ENCODE assay signal across 1 cellular context in the genomic region with DNA sequence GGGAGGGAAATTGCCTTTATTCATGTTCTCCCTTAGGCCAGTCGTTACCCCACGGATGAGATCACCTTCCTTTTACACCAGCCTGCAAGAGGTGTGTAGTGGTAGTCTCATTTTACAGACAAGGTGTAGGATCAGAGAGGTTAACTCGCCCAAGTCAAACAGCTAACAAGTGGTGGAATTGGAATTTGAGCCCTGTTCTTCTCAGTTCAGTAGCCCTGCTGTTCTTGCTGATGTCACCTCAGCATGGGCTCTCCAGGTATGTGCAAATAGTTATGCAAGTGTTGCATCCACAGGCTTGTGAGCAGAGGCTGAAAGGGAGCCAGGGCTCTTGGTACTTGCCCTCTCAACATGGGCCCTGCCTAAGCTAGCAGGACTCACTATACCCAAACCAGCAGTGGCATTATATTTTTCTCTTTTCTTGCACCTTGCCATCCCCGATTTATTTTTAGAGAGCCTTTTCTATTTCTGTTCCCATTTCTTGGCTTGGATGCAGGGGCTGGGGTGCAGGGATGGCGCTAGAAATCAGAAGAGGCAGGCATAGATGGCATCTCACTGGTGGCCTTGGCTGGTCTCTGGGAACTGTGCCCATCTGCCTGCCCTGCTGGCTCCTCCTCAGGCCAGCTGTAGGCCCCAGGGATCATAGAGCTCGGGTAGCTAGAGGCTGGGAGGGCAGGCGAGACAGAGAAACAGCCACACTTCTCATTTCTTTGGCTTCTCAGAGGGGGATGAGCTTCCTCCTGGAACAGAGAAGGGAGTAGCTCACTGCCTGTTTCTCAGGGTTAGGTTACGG.
TF ChIP-seq lines count a peak whose summit lies in the region.

No MANE protein-coding gene starts in this region.

TF ChIP-seq in HepG2, 621 proteins besides CTCF, POLR2A, EP300 and RAD21 (continued from another document and continues in another):
- TF ChIP-seq, protein P1, sequence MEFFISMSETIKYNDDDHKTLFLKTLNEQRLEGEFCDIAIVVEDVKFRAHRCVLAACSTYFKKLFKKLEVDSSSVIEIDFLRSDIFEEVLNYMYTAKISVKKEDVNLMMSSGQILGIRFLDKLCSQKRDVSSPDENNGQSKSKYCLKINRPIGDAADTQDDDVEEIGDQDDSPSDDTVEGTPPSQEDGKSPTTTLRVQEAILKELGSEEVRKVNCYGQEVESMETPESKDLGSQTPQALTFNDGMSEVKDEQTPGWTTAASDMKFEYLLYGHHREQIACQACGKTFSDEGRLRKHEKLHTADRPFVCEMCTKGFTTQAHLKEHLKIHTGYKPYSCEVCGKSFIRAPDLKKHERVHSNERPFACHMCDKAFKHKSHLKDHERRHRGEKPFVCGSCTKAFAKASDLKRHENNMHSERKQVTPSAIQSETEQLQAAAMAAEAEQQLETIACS (CRISPR knock-in tag; IDR thresholded peaks at IDR 0.05) = no peak
- TF ChIP-seq SMARCE1 (IDR thresholded peaks at IDR 0.05; ENCODE audit: borderline replicate concordance) (no peak), REPIN1 (CRISPR knock-in tag; IDR thresholded peaks at IDR 0.05; ENCODE audit: borderline replicate concordance, low read depth) (peak; percentile 83), ELF1 (CRISPR knock-in tag; IDR thresholded peaks at IDR 0.05) (peak; percentile 34; the same call in 1 of the 2 replicates), SUZ12 (IDR thresholded peaks at IDR 0.05; ENCODE audit: low read depth, low read length) (no peak), RFXANK (CRISPR knock-in tag; IDR thresholded peaks at IDR 0.05) (no peak), THRA (CRISPR knock-in tag; IDR thresholded peaks at IDR 0.05; ENCODE audit: borderline replicate concordance) (peak; percentile 86), ZNF337 (CRISPR knock-in tag; IDR thresholded peaks at IDR 0.05; ENCODE audit: borderline replicate concordance, low read depth) (peak; percentile 72; the same call in 1 of the 2 replicates), ZNF18 (CRISPR knock-in tag; IDR thresholded peaks at IDR 0.05; ENCODE audit: insufficient replicate concordance) (no peak), ZBTB7A (CRISPR knock-in tag; IDR thresholded peaks at IDR 0.05) (no peak), THAP11 (CRISPR knock-in tag; IDR thresholded peaks at IDR 0.05) (peak; percentile 76), ZNF557 (CRISPR knock-in tag; IDR thresholded peaks at IDR 0.05) (no peak), ZNF839 (CRISPR knock-in tag; IDR thresholded peaks at IDR 0.05; ENCODE audit: borderline replicate concordance) (no peak), ZNF263 (CRISPR knock-in tag; IDR thresholded peaks at IDR 0.05) (no peak), ZNF468 (CRISPR knock-in tag; IDR thresholded peaks at IDR 0.05) (no peak), ZNF614 (CRISPR knock-in tag; IDR thresholded peaks at IDR 0.05; ENCODE audit: borderline replicate concordance) (peak; percentile 91; the same call in 1 of the 2 replicates), ZNF646 (CRISPR knock-in tag; IDR thresholded peaks at IDR 0.05) (no peak), POLR2AphosphoS5 (IDR thresholded peaks at IDR 0.05; ENCODE audit: low read depth, low read length) (no peak), ZNF30 (CRISPR knock-in tag; IDR thresholded peaks at IDR 0.05) (no peak), MBNL3 (CRISPR knock-in tag; conservative IDR thresholded peaks at IDR 0.05) (no peak), TSC22D2 (CRISPR knock-in tag; IDR thresholded peaks at IDR 0.05; ENCODE audit: borderline replicate concordance) (no peak), KDM6A (CRISPR knock-in tag; IDR thresholded peaks at IDR 0.05; ENCODE audit: low read depth) (no peak), ZNF883 (CRISPR knock-in tag; IDR thresholded peaks at IDR 0.05; ENCODE audit: not compliant biosample characterization) (no peak), ATF7-NPFF (CRISPR knock-in tag; IDR thresholded peaks at IDR 0.05; ENCODE audit: low read depth) (no peak), CREM (IDR thresholded peaks at IDR 0.05) (peak; percentile 67), CREM (CRISPR knock-in tag; IDR thresholded peaks at IDR 0.05) (no peak)
- TF ChIP-seq, protein P2, sequence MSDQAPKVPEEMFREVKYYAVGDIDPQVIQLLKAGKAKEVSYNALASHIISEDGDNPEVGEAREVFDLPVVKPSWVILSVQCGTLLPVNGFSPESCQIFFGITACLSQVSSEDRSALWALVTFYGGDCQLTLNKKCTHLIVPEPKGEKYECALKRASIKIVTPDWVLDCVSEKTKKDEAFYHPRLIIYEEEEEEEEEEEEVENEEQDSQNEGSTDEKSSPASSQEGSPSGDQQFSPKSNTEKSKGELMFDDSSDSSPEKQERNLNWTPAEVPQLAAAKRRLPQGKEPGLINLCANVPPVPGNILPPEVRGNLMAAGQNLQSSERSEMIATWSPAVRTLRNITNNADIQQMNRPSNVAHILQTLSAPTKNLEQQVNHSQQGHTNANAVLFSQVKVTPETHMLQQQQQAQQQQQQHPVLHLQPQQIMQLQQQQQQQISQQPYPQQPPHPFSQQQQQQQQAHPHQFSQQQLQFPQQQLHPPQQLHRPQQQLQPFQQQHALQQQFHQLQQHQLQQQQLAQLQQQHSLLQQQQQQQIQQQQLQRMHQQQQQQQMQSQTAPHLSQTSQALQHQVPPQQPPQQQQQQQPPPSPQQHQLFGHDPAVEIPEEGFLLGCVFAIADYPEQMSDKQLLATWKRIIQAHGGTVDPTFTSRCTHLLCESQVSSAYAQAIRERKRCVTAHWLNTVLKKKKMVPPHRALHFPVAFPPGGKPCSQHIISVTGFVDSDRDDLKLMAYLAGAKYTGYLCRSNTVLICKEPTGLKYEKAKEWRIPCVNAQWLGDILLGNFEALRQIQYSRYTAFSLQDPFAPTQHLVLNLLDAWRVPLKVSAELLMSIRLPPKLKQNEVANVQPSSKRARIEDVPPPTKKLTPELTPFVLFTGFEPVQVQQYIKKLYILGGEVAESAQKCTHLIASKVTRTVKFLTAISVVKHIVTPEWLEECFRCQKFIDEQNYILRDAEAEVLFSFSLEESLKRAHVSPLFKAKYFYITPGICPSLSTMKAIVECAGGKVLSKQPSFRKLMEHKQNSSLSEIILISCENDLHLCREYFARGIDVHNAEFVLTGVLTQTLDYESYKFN (CRISPR knock-in tag; conservative IDR thresholded peaks at IDR 0.05) = peak; percentile 89
- TF ChIP-seq, protein P3, sequence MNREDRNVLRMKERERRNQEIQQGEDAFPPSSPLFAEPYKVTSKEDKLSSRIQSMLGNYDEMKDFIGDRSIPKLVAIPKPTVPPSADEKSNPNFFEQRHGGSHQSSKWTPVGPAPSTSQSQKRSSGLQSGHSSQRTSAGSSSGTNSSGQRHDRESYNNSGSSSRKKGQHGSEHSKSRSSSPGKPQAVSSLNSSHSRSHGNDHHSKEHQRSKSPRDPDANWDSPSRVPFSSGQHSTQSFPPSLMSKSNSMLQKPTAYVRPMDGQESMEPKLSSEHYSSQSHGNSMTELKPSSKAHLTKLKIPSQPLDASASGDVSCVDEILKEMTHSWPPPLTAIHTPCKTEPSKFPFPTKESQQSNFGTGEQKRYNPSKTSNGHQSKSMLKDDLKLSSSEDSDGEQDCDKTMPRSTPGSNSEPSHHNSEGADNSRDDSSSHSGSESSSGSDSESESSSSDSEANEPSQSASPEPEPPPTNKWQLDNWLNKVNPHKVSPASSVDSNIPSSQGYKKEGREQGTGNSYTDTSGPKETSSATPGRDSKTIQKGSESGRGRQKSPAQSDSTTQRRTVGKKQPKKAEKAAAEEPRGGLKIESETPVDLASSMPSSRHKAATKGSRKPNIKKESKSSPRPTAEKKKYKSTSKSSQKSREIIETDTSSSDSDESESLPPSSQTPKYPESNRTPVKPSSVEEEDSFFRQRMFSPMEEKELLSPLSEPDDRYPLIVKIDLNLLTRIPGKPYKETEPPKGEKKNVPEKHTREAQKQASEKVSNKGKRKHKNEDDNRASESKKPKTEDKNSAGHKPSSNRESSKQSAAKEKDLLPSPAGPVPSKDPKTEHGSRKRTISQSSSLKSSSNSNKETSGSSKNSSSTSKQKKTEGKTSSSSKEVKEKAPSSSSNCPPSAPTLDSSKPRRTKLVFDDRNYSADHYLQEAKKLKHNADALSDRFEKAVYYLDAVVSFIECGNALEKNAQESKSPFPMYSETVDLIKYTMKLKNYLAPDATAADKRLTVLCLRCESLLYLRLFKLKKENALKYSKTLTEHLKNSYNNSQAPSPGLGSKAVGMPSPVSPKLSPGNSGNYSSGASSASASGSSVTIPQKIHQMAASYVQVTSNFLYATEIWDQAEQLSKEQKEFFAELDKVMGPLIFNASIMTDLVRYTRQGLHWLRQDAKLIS (CRISPR knock-in tag; IDR thresholded peaks at IDR 0.05) = no peak
- TF ChIP-seq, protein P4, sequence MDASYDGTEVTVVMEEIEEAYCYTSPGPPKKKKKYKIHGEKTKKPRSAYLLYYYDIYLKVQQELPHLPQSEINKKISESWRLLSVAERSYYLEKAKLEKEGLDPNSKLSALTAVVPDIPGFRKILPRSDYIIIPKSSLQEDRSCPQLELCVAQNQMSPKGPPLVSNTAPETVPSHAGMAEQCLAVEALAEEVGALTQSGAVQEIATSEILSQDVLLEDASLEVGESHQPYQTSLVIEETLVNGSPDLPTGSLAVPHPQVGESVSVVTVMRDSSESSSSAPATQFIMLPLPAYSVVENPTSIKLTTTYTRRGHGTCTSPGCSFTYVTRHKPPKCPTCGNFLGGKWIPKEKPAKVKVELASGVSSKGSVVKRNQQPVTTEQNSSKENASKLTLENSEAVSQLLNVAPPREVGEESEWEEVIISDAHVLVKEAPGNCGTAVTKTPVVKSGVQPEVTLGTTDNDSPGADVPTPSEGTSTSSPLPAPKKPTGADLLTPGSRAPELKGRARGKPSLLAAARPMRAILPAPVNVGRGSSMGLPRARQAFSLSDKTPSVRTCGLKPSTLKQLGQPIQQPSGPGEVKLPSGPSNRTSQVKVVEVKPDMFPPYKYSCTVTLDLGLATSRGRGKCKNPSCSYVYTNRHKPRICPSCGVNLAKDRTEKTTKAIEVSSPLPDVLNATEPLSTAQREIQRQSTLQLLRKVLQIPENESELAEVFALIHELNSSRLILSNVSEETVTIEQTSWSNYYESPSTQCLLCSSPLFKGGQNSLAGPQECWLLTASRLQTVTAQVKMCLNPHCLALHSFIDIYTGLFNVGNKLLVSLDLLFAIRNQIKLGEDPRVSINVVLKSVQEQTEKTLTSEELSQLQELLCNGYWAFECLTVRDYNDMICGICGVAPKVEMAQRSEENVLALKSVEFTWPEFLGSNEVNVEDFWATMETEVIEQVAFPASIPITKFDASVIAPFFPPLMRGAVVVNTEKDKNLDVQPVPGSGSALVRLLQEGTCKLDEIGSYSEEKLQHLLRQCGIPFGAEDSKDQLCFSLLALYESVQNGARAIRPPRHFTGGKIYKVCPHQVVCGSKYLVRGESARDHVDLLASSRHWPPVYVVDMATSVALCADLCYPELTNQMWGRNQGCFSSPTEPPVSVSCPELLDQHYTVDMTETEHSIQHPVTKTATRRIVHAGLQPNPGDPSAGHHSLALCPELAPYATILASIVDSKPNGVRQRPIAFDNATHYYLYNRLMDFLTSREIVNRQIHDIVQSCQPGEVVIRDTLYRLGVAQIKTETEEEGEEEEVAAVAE (CRISPR knock-in tag; IDR thresholded peaks at IDR 0.05; ENCODE audit: borderline replicate concordance) = peak; percentile 58; the same call in 1 of the 2 replicates
